ENCODE assay signal across 13 cellular contexts in the genomic region with DNA sequence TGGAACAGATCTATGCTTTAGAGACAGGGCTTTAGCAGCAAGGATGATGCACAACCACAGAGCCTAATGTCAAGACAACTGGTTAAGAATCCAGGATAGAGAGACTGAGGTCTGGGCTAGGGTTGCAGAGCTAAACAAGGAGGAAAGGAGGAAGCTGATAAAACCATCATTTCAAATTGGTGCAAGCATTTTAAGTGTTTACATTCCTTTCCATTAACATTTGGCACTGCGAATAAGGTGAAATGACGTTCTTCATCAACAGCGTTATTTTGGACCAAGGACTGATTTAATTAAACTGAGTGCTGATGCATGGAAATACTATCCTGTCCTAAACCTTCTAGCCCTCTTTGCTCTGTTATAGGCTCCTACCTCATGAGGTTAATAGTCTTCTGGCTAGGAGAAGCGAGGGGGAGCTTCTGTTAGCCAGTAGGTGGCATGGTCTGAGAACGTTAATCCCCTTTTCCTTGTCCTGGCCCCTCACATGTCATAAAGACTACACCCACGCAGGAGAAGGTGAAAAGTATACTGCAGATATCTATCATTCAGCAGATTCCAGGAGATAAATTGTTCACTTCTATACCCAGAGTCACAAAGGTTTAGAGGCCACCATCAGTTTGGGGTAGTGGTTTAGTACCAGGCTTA. TPM values are rescaled to one million over a fixed set of nuclear protein-coding genes. Genes with fewer than 3 reads are reported as not detected.
DNase-seq lines count a peak whose midpoint lies in the region; ATAC-seq and TF ChIP-seq lines count a peak whose summit lies in the region.
"Had no signal": no experiment of that assay in that cellular context is flagged by ENCODE, and none has a peak within 500 bp of the region (broad histone marks: within the 10 kb centered on the region; RNA-seq: fewer than 3 reads in every experiment).

No MANE protein-coding gene starts in this region.

- H3K27me3 Mint-ChIP-seq in T-cell, result peaks cover 33 to 36% of the 10 kb centered on the region in 2 donors
- H3K27me3 Mint-ChIP-seq: central memory CD8-positive, alpha-beta T cell had no signal

- no peaks in the 10 kb centered on the region for H3K9me3 Mint-ChIP-seq in T-cell
- H3K9me3 Mint-ChIP-seq: central memory CD8-positive, alpha-beta T cell had no signal

- ATAC-seq in T-cell (replicated peaks in 1 of 4), result no peak

- CTCF ChIA-PET in BJ (lab: Yijun Ruan, JAX) (interaction anchor here (0.8 to 1.4 kb wide), 3 partner anchors 8 to 157 kb away, joined by 3 to 4 read pairs (median 3); a partner anchor contains a TSS), T-cell (lab: Charles Lee) (interaction anchor here in 1 of 2 donors (0.6 kb wide), 1 partner anchor 422 kb away, joined by 4 read pairs; no protein-coding TSS in a partner anchor)

- no peaks in the 10 kb centered on the region for H3K36me3 Mint-ChIP-seq in T-cell
- H3K36me3 Mint-ChIP-seq: CD8-positive, alpha-beta memory T cell had no signal

- H3K4me3 Mint-ChIP-seq in T-cell, result no peak overlapping the region
- H3K4me3 Mint-ChIP-seq: CD8-positive, alpha-beta memory T cell; central memory CD8-positive, alpha-beta T cell had no signal

- 0 out of 2 replicates have a peak, but pooled peaks have one; percentile 8 for TF ChIP-seq CTCF in BJ (IDR thresholded peaks at IDR 0.05; ENCODE audit: insufficient read depth, low read depth, low read length)

- peaks cover 0 to 5% (median 3%) of the 10 kb centered on the region in 3 donors for H3K4me1 Mint-ChIP-seq in T-cell

- no peak overlapping the region for H3K27ac Mint-ChIP-seq in T-cell

- H3K27me3 ChIP-seq in BJ (ENCODE audit: control insufficient read depth, insufficient read depth, low read length) (0 out of 2 replicates have a peak, but pooled peaks cover 2% of the 10 kb centered on the region), SJCRH30 (no peaks in the 10 kb centered on the region; the same call in 1 of the 2 replicates)

- DNase-seq in BJ (ENCODE audit: low read depth) (no peak), HuH-7 (ENCODE audit: low spot score) (peak; percentile 19), SW480 (ENCODE audit: low spot score) (peak; percentile 13), iPS-NIHi11 (ENCODE audit: low spot score) (peak; percentile 33), SJCRH30 (no peak), EL (no peak), putamen (ENCODE audit: low spot score) (no peak), T-cell (no peak)
- DNase-seq: activated CD4-positive, alpha-beta T cell treated with anti-CD3 and anti-CD28 coated beads for 4 hours; CD8-positive, alpha-beta memory T cell; NCI-H187 treated with DMSO at 0.1 percent for 48 hours had no signal

- H3K9me3 ChIP-seq in SJCRH30 (replicated peaks), result no peaks in the 10 kb centered on the region
- H3K9me3 ChIP-seq: thoracic aorta had no signal

- no peaks in the 10 kb centered on the region for H3K4me1 ChIP-seq in SJCRH30

- no peak overlapping the region for H3K27ac ChIP-seq in SJCRH30
- H3K27ac ChIP-seq: thoracic aorta had no signal

- POLR2A ChIA-PET in BJ (lab: Charles Lee), result no interaction called here
- POLR2A ChIA-PET in T-cell (lab: Charles Lee), result interaction anchor here in 1 of 2 donors (1.1 kb wide), 1 partner anchor 8 kb away, joined by 9 read pairs; a partner anchor contains a TSS

- H3K36me3 ChIP-seq in BJ (ENCODE audit: control insufficient read depth, insufficient read depth, low read length) (no peaks in the 10 kb centered on the region), SJCRH30 (no peaks in the 10 kb centered on the region)
- H3K36me3 ChIP-seq: thoracic aorta had no signal

- H3K4me3 ChIP-seq in BJ (ENCODE audit: low read depth, low read length) (no peak overlapping the region), SJCRH30 (no peak overlapping the region)
- H3K4me3 ChIP-seq: thoracic aorta had no signal

RNA-seq across cellular contexts. Expression of a gene that starts 7.6 kb away (rescaled TPM):
- polyA plus RNA-seq in BJ (2011; rRNA removed), result 4.3 and 13.4 TPM in 2 replicates
- 1.5 TPM in 2 replicates for polyA minus RNA-seq in BJ (2011; rRNA and poly(A)+ RNA removed)
- 5.8 and 7.5 TPM in 2 replicates for total RNA-seq in SJCRH30 (2014; rRNA removed; shearing (Covaris generic))
- 10 to 100 TPM in 1 of 5 donors, 1 to 10 TPM in 4; 1.4 to 17.2 (median 5.9) TPM for total RNA-seq in T-cell

Comparison
In these comparisons a context has a peak if more than half of its experiments do, and no peak if none do; other contexts are left out.
1. DNase-seq: peak in HuH-7 (single experiment), SW480 (single experiment) and iPS-NIHi11 (single experiment); none in BJ (single experiment), SJCRH30 (0 of 2), EL (single experiment), putamen (single experiment) and T-cell (0 of 34).